9 cellular contexts compared by ENCODE assay signal in the genomic region with DNA sequence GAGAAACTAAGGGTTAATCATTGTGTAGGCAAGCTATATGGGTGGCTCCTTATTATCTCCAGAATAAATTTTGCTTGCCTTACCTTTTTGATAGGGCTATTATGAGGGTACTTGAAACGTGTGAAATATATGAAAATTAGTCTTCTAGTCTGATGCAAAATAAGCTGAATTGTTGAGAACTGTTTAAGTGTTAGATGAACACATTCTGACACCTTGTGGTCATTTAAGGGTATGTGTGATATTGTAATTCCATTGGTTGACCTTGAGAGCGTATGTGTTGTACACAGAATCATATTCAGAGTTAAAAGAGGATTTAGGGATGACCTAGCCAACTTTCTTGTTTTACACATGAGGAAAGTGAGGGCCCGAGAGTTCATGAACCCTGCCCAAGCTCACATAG. TPM values are rescaled to one million over a fixed set of nuclear protein-coding genes. Genes with fewer than 3 reads are reported as not detected.
DNase-seq lines count a peak whose midpoint lies in the region; ATAC-seq and TF ChIP-seq lines count a peak whose summit lies in the region.
"Had no signal": no experiment of that assay in that cellular context is flagged by ENCODE, and none has a peak within 500 bp of the region (broad histone marks: within the 10 kb centered on the region; RNA-seq: fewer than 3 reads in every experiment).

No MANE protein-coding gene starts in this region.

- 52% methylated on average over 3 of the region's 3 CpGs for WGBS in hepatocyte (ENCODE audit: low lambda C conversion rate, missing lambda C conversion rate)

- H4K20me1 ChIP-seq in hepatocyte (ENCODE audit: insufficient read depth, poor library complexity, severe bottlenecking) = no peaks in the 10 kb centered on the region

- H3K9me3 ChIP-seq in hepatocyte (ENCODE audit: low read depth) = no peaks in the 10 kb centered on the region
- H3K9me3 ChIP-seq: prostate gland had no signal

- TF ChIP-seq CTCF in RWPE1 (conservative IDR thresholded peaks at IDR 0.05; ENCODE audit: low read depth) (no peak), hepatocyte (IDR thresholded peaks at IDR 0.05; ENCODE audit: poor library complexity) (peak; percentile 38)

- no peak overlapping the region for H3K4me2 ChIP-seq in hepatocyte

- ATAC-seq in GM21786 (IDR thresholded peaks at IDR 0.05; ENCODE audit: unreplicated experiment) (peak; percentile 59), GM21423 (IDR thresholded peaks at IDR 0.05; ENCODE audit: unreplicated experiment) (no peak), HG03095 (IDR thresholded peaks at IDR 0.05; ENCODE audit: unreplicated experiment) (no peak)

- CTCF ChIA-PET in RWPE1 (lab: Yijun Ruan, JAX) = interaction anchor here (0.6 to 0.9 kb wide), 3 partner anchors 514 to 617 kb away, joined by 3 to 4 read pairs (median 3); no protein-coding TSS in a partner anchor

- H3K79me2 ChIP-seq in hepatocyte = no peaks in the 10 kb centered on the region

- DNase-seq in AG08395 (ENCODE audit: low spot score) = peak; percentile 11
- peak; percentile 4 for DNase-seq in RWPE1 (ENCODE audit: low spot score)
- peak; percentile 13 for DNase-seq in hepatocyte (ENCODE audit: low spot score)
- no peak for DNase-seq in stimulated activated CD4-positive, alpha-beta T cell treated with anti-CD3 and anti-CD28 coated beads, Interleukin-4, amount 100 ng/mL, for 1 hour
- DNase-seq in NCI-H1092 (lab: John Stamatoyannopoulos, UW) = no peak

- H2AFZ ChIP-seq in hepatocyte = no peak overlapping the region

- no peak overlapping the region for H3K4me3 ChIP-seq in hepatocyte
- H3K4me3 ChIP-seq: prostate gland had no signal

- H3K27ac ChIP-seq in RWPE1 (no peak overlapping the region), hepatocyte (no peak overlapping the region)
- H3K27ac ChIP-seq: prostate gland had no signal

- H3K4me1 ChIP-seq in hepatocyte (ENCODE audit: insufficient read depth) = no peaks in the 10 kb centered on the region
- H3K4me1 ChIP-seq: prostate gland had no signal

- H3K36me3 ChIP-seq in hepatocyte (replicated peaks; ENCODE audit: insufficient read depth, low read depth) = no peaks in the 10 kb centered on the region
- H3K36me3 ChIP-seq: prostate gland had no signal

- H3K9me2 ChIP-seq in hepatocyte (replicated peaks; ENCODE audit: insufficient read depth) = no peaks in the 10 kb centered on the region

- POLR2A ChIA-PET in RWPE1 (lab: Yijun Ruan, JAX; ENCODE audit: low non-redundant PET) = no interaction called here

- peaks cover 4% of the 10 kb centered on the region for H3K27me3 ChIP-seq in hepatocyte

RNA-seq across cellular contexts. Expression of gene LINC00632, which starts 44.6 kb away (rescaled TPM):
- 245 and 310 TPM in 2 replicates for total RNA-seq in hepatocyte
- polyA plus RNA-seq in hepatocyte = 48.3 and 51.5 TPM in 2 replicates

Comparison
In these comparisons a context has a peak if more than half of its experiments do, and no peak if none do; other contexts are left out.
1. DNase-seq: peak in AG08395 (single experiment), RWPE1 (single experiment) and hepatocyte (single experiment); none in stimulated activated CD4-positive, alpha-beta T cell treated with anti-CD3 and anti-CD28 coated beads, Interleukin-4, amount 100 ng/mL, for 1 hour (single experiment) and NCI-H1092 (single experiment).